Comparison of ENCODE assay signal across 12 cellular contexts in genomic region chr2:68216454-68217310, GRCh38. TPM values are rescaled to one million over a fixed set of nuclear protein-coding genes. Genes with fewer than 3 reads are reported as not detected.
A peak's percentile ranks its signal among the peaks of the same experiment; 100 is the strongest.
DNase-seq lines count a peak whose midpoint lies in the region; ATAC-seq, FAIRE-seq and TF ChIP-seq lines count a peak whose summit lies in the region.
"Had no signal": no experiment of that assay in that cellular context is flagged by ENCODE, and none has a peak within 500 bp of the region (broad histone marks: within the 10 kb centered on the region; RNA-seq: fewer than 3 reads in every experiment).

No MANE protein-coding gene starts in this region.

- no peak overlapping the region for H3K9ac ChIP-seq in HepG2 (ENCODE audit: insufficient read depth, low read depth, low read length)

- no peak overlapping the region for H3K4me3 ChIP-seq in right atrium auricular region
- H3K4me3 ChIP-seq in HepG2 (replicated peaks in 1 of 3; ENCODE audit: insufficient read depth in 1 of 3, low read depth in 2 of 3, low read length in 3 of 3) = no peak overlapping the region
- H3K4me3 ChIP-seq: upper lobe of right lung had no signal

- H3K36me3 ChIP-seq in right atrium auricular region = no peaks in the 10 kb centered on the region
- peaks cover 4 to 26% of the 10 kb centered on the region in 2 experiments; a peak in 4 of 5 replicates for H3K36me3 ChIP-seq in HepG2 (replicated peaks in 1 of 2; ENCODE audit: control insufficient read depth in 1 of 2, insufficient read depth in 2 of 2, low read length in 2 of 2)

- no peak for DNase-seq in Right ventricle myocardium superior
- no peak for DNase-seq in right atrium auricular region (ENCODE audit: low spot score)
- peak; percentile 16 for DNase-seq in NCI-H226
- no peak for DNase-seq in foreskin keratinocyte
- DNase-seq in RWPE1 (ENCODE audit: low spot score) = no peak
- no peak for DNase-seq in HepG2 (ENCODE audit: low spot score)
- DNase-seq in NCI-H2227 (lab: John Stamatoyannopoulos, UW; ENCODE audit: unreplicated experiment) = no peak
- DNase-seq: GF-D8, GOT3, upper lobe of right lung, WERI-Rb-1 had no signal

- no peak for FAIRE-seq in HepG2 (lab: Jason Lieb, UNC)

- in situ Hi-C loops in HepG2 (cut with HindIII; ENCODE audit: extremely low pct_ligation_motif_present, low pct_unique_long_range_greater_than_20kb) = no loop called here

- H3K27ac ChIP-seq in right atrium auricular region (no peak overlapping the region), foreskin keratinocyte (no peak overlapping the region), RWPE1 (no peak overlapping the region), HepG2 (ENCODE audit: extremely low read length, insufficient read depth, low read length) (no peak overlapping the region)
- H3K27ac ChIP-seq: upper lobe of right lung, WERI-Rb-1 had no signal

- intact Hi-C loops in Right ventricle myocardium superior (cut with DNase I) (no loop called here), HepG2 (cut with micrococcal nuclease; ENCODE audit: unreplicated experiment) (no loop called here)

- POLR2A ChIA-PET in RWPE1 (lab: Yijun Ruan, JAX; ENCODE audit: low non-redundant PET) (interaction anchor here (0.5 kb wide), 1 partner anchor 14 kb away, joined by 6 read pairs; no protein-coding TSS in a partner anchor), HepG2 (lab: Yijun Ruan, JAX) (no interaction called here)

- H3K9me3 ChIP-seq in right atrium auricular region = no peaks in the 10 kb centered on the region
- H3K9me3 ChIP-seq in HepG2 (ENCODE audit: low read length) = no peaks in the 10 kb centered on the region
- H3K9me3 ChIP-seq: upper lobe of right lung had no signal

- CTCF ChIA-PET in RWPE1 (lab: Yijun Ruan, JAX) = interaction anchor here (0.7 to 1.7 kb wide), 3 partner anchors 10 to 1507 kb away, joined by 3 to 4 read pairs (median 3); no protein-coding TSS in a partner anchor
- CTCF ChIA-PET in HepG2 (lab: Yijun Ruan, JAX; ENCODE audit: low intra/inter-chr PET ratio, low total read pairs) = no interaction called here

- no peaks in the 10 kb centered on the region for H3K27me3 ChIP-seq in right atrium auricular region
- no peaks in the 10 kb centered on the region for H3K27me3 ChIP-seq in foreskin keratinocyte
- no peaks in the 10 kb centered on the region for H3K27me3 ChIP-seq in HepG2 (ENCODE audit: control insufficient read depth in 1 of 2, insufficient read depth in 2 of 2, low read length in 2 of 2)
- H3K27me3 ChIP-seq: upper lobe of right lung had no signal

- H4K20me1 ChIP-seq in HepG2 (ENCODE audit: insufficient read depth, low read length) = peaks cover 37% of the 10 kb centered on the region; the same call in 1 of the 2 replicates

- H2AFZ ChIP-seq in HepG2 (ENCODE audit: low read length) = no peak overlapping the region

- TF ChIP-seq POLR2A in HepG2 (IDR thresholded peaks at IDR 0.05; ENCODE audit: insufficient read depth in 1 of 2, low read depth in 2 of 2, low read length in 2 of 2) = no peak

- no peak overlapping the region for H3K4me2 ChIP-seq in HepG2 (ENCODE audit: low read depth, low read length)

- peaks cover 100% of the 10 kb centered on the region for H3K79me2 ChIP-seq in HepG2 (ENCODE audit: insufficient read depth, low read length)

- no peak for TF ChIP-seq RAD21 in HepG2 (CRISPR knock-in tag; IDR thresholded peaks at IDR 0.05)

- H3K4me1 ChIP-seq in right atrium auricular region (peaks cover 0 to 56% of the 10 kb centered on the region in 2 donors), foreskin keratinocyte (peaks cover 31% of the 10 kb centered on the region), HepG2 (ENCODE audit: insufficient read depth, low read length) (peaks cover 11% of the 10 kb centered on the region; the same call in 1 of the 2 replicates)

- TF ChIP-seq EP300 in HepG2 (IDR thresholded peaks at IDR 0.05; ENCODE audit: low read depth in 2 of 2, low read length in 2 of 2) (no peak), HepG2 (CRISPR knock-in tag; IDR thresholded peaks at IDR 0.05; ENCODE audit: borderline replicate concordance) (no peak)

- WGBS in HepG2 (ENCODE audit: low lambda C conversion rate) = 99% methylated on average over 2 of the region's 2 CpGs

- ATAC-seq in Right ventricle myocardium superior (ENCODE audit: poor library complexity) (peak; percentile 29), foreskin keratinocyte (peak; percentile 18), HepG2 (no peak), HG02938 (IDR thresholded peaks at IDR 0.05; ENCODE audit: unreplicated experiment) (no peak)
- ATAC-seq: upper lobe of right lung had no signal

- TF ChIP-seq CTCF in right atrium auricular region (IDR thresholded peaks at IDR 0.05) = no peak
- TF ChIP-seq CTCF in foreskin keratinocyte (conservative IDR thresholded peaks at IDR 0.05) = no peak
- TF ChIP-seq CTCF in RWPE1 (conservative IDR thresholded peaks at IDR 0.05; ENCODE audit: low read depth) = no peak
- no peak for TF ChIP-seq CTCF in HepG2 (CRISPR knock-in tag; IDR thresholded peaks at IDR 0.05)

- no TSS peak for BruUV-seq in HepG2 (replicated peaks; lab: Mats Ljungman, UMichigan)

TF ChIP-seq in HepG2, 621 proteins besides CTCF, POLR2A, EP300 and RAD21 (continues in another document):
- TF ChIP-seq U2AF1 (optimal IDR thresholded peaks at IDR 0.05; ENCODE audit: low read depth, low read length) (no peak), ZNF18 (CRISPR knock-in tag; IDR thresholded peaks at IDR 0.05; ENCODE audit: insufficient replicate concordance) (no peak)

RNA-seq across cellular contexts. Expression of gene PPP3R1, which starts 35.6 kb away (rescaled TPM):
- 38.6 TPM for total RNA-seq in Right ventricle myocardium superior
- 10 to 100 TPM; 16.7 to 18.4 TPM for total RNA-seq in right atrium auricular region
- 49.5 and 50.2 TPM in 2 replicates for total RNA-seq in foreskin keratinocyte
- 21.0 and 25.2 TPM in 2 replicates for polyA plus RNA-seq in foreskin keratinocyte
- total RNA-seq in HepG2 (2016; rRNA removed; fragmentation: Illumina TruSeq; extraction: Trizol) = 25.7 and 42.3 TPM in 2 replicates
- 8.3 and 8.5 TPM in 2 replicates for total RNA-seq in HepG2 (2016; cell fraction: cytosol; rRNA removed; fragmentation: Illumina TruSeq; extraction: Trizol; ENCODE audit: low read depth)
- 27.2 and 43.7 TPM in 2 replicates for total RNA-seq in HepG2 (2016; cell fraction: insoluble cytoplasmic fraction; rRNA removed; fragmentation: Illumina TruSeq; extraction: Trizol)
- 28.3 and 35.0 TPM in 2 replicates for total RNA-seq in HepG2 (2016; cell fraction: membrane; rRNA removed; fragmentation: Illumina TruSeq; extraction: Trizol)
- total RNA-seq in HepG2 (2016; cell fraction: nucleus; rRNA removed; fragmentation: Illumina TruSeq; extraction: Trizol) = 26.7 and 28.8 TPM in 2 replicates
- polyA plus RNA-seq in HepG2 (2011; rRNA removed) = 10.5 and 11.6 TPM in 2 replicates
- 4.7 and 9.2 TPM in 2 replicates for polyA plus RNA-seq in HepG2 (2011; cell fraction: cytosol; rRNA removed)
- polyA plus RNA-seq in HepG2 (2011; cell fraction: nucleus; rRNA removed) = 4.5 and 5.9 TPM in 2 replicates
- 45.6 and 57.9 TPM in 2 replicates for polyA plus RNA-seq in HepG2 (2012)
- polyA plus RNA-seq in HepG2 (2016; cell fraction: cytosol; fragmentation: Illumina TruSeq; extraction: Trizol; ENCODE audit: low read depth) = 4.1 and 4.4 TPM in 2 replicates
- polyA plus RNA-seq in HepG2 (2016; cell fraction: insoluble cytoplasmic fraction; fragmentation: Illumina TruSeq; extraction: Trizol; ENCODE audit: low read depth) = 62.1 and 62.9 TPM in 2 replicates
- 17.2 and 17.6 TPM in 2 replicates for polyA plus RNA-seq in HepG2 (2016; cell fraction: membrane; fragmentation: Illumina TruSeq; extraction: Trizol; ENCODE audit: low read depth)
- 41.0 and 41.7 TPM in 2 replicates for polyA plus RNA-seq in HepG2 (2016; cell fraction: nucleus; fragmentation: Illumina TruSeq; extraction: Trizol; ENCODE audit: insufficient read depth, low read depth)
- 6.3 and 10.2 TPM in 2 replicates for polyA minus RNA-seq in HepG2 (2011; rRNA and poly(A)+ RNA removed; ENCODE audit: low replicate concordance)
- 29.7 and 31.3 TPM in 2 replicates for polyA minus RNA-seq in HepG2 (2011; cell fraction: cytosol; rRNA and poly(A)+ RNA removed)
- 20.0 and 21.9 TPM in 2 replicates for polyA minus RNA-seq in HepG2 (2011; cell fraction: nucleus; rRNA and poly(A)+ RNA removed)

RNA-seq across cellular contexts. Expression of gene PNO1, which starts 59.0 kb away (rescaled TPM):
- total RNA-seq in Right ventricle myocardium superior (6.7 TPM), right atrium auricular region (10 to 100 TPM in 1 of 2 donors, 1 to 10 TPM in 1; 8.7 to 12.0 TPM), foreskin keratinocyte (26.8 and 29.6 TPM in 2 replicates), HepG2 (2016; rRNA removed; fragmentation: Illumina TruSeq; extraction: Trizol) (48.5 and 68.2 TPM in 2 replicates)
- polyA plus RNA-seq in foreskin keratinocyte (21.4 and 26.4 TPM in 2 replicates), HepG2 (2011; rRNA removed) (11.6 and 12.8 TPM in 2 replicates)
- total RNA-seq in HepG2 (2016; cell fraction: cytosol; rRNA removed; fragmentation: Illumina TruSeq; extraction: Trizol; ENCODE audit: low read depth) = 13.1 and 15.0 TPM in 2 replicates
- 49.6 and 72.8 TPM in 2 replicates for total RNA-seq in HepG2 (2016; cell fraction: insoluble cytoplasmic fraction; rRNA removed; fragmentation: Illumina TruSeq; extraction: Trizol)
- total RNA-seq in HepG2 (2016; cell fraction: membrane; rRNA removed; fragmentation: Illumina TruSeq; extraction: Trizol) = 25.8 and 28.2 TPM in 2 replicates
- 18.3 and 19.6 TPM in 2 replicates for total RNA-seq in HepG2 (2016; cell fraction: nucleus; rRNA removed; fragmentation: Illumina TruSeq; extraction: Trizol)
- 9.2 and 12.2 TPM in 2 replicates for polyA plus RNA-seq in HepG2 (2011; cell fraction: cytosol; rRNA removed)
- polyA plus RNA-seq in HepG2 (2011; cell fraction: nucleus; rRNA removed) = 3.6 and 4.4 TPM in 2 replicates
- polyA plus RNA-seq in HepG2 (2012) = 19.2 and 21.4 TPM in 2 replicates
- polyA plus RNA-seq in HepG2 (2016; cell fraction: cytosol; fragmentation: Illumina TruSeq; extraction: Trizol; ENCODE audit: low read depth) = 13.2 and 13.3 TPM in 2 replicates
- polyA plus RNA-seq in HepG2 (2016; cell fraction: insoluble cytoplasmic fraction; fragmentation: Illumina TruSeq; extraction: Trizol; ENCODE audit: low read depth) = 64.7 and 73.1 TPM in 2 replicates
- polyA plus RNA-seq in HepG2 (2016; cell fraction: membrane; fragmentation: Illumina TruSeq; extraction: Trizol; ENCODE audit: low read depth) = 18.4 and 19.1 TPM in 2 replicates
- polyA plus RNA-seq in HepG2 (2016; cell fraction: nucleus; fragmentation: Illumina TruSeq; extraction: Trizol; ENCODE audit: insufficient read depth, low read depth) = 29.7 and 31.3 TPM in 2 replicates
- polyA minus RNA-seq in HepG2 (2011; rRNA and poly(A)+ RNA removed; ENCODE audit: low replicate concordance) = 4.5 and 9.7 TPM in 2 replicates
- polyA minus RNA-seq in HepG2 (2011; cell fraction: cytosol; rRNA and poly(A)+ RNA removed) = 6.2 and 8.3 TPM in 2 replicates
- polyA minus RNA-seq in HepG2 (2011; cell fraction: nucleus; rRNA and poly(A)+ RNA removed) = 5.5 and 6.7 TPM in 2 replicates

Comparison
In these comparisons a context has a peak if more than half of its experiments do, and no peak if none do; other contexts are left out.
1. ATAC-seq: peak in Right ventricle myocardium superior (single experiment) and foreskin keratinocyte (single experiment); none in HepG2 (single experiment) and HG02938 (single experiment).